In the genomic region with DNA sequence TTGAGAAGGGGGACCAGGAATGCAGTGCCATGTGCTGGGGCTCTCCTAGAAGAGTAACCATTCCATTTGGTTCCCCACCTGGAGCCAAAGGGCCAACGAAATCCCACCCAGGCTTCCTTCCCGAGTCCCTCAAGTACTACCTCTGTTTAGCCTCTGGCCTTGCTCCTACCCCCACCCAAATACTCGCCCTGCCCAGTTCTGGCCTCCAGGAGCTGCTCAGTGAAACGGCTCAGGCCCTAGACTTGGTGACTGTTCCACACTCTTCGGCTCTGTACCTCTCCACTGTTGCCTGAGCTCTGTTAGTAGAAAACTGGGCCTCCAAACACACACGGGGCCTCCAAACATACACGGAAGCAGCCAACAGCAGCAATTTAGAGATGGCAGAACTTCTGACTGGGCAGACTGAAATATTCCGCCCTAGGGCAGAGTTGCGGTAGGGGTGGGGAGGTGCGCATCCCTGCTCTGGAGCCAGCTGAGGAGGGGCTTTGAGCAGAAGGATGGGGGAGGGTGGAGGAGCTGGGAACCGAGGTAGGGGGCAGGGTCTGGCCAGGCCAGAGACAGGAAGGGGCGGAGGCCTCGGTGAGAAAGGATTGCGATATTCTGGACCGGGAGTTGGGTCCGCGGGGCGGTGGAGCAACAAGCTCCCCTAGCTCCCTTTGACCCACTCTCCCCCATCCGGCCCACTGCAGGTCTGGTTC, we compare ENCODE assay signal across 12 cellular contexts. TPM values are rescaled to one million over a fixed set of nuclear protein-coding genes. Genes with fewer than 3 reads are reported as not detected.
DNase-seq lines count a peak whose midpoint lies in the region; ATAC-seq, FAIRE-seq and TF ChIP-seq lines count a peak whose summit lies in the region.
"Had no signal": no experiment of that assay in that cellular context is flagged by ENCODE, and none has a peak within 500 bp of the region (broad histone marks: within the 10 kb centered on the region; RNA-seq: fewer than 3 reads in every experiment).

No MANE protein-coding gene starts in this region.

- TF ChIP-seq POLR2A in GM12878 (IDR thresholded peaks at IDR 0.05; ENCODE audit: low read depth, low read length), result no peak

- peaks cover 59 to 84% (median 73%) of the 10 kb centered on the region in 3 donors for H3K4me1 Mint-ChIP-seq in naive B cell

- H3K4me3 ChIP-seq in GM12878, result peak overlapping the region; percentile 37; the same call in 1 of the 2 replicates

- H3K36me3 ChIP-seq in GM12878 (ENCODE audit: control insufficient read depth in 2 of 2, insufficient read depth in 2 of 2, low read length in 1 of 2), result no peaks in the 10 kb centered on the region; a peak in 1 of 4 replicates

- peaks cover 75 to 92% (median 79%) of the 10 kb centered on the region in 3 donors for H3K27me3 Mint-ChIP-seq in naive B cell

- H3K9me3 Mint-ChIP-seq in naive B cell, result peaks cover 0 to 28% (median 14%) of the 10 kb centered on the region in 7 donors

- peaks cover 9 to 21% of the 10 kb centered on the region in 2 donors for H3K36me3 Mint-ChIP-seq in naive B cell

- H3K27ac ChIP-seq in GM12878 (ENCODE audit: control insufficient read depth, insufficient read depth), result no peak overlapping the region

- POLR2A ChIA-PET in GM12878 (lab: Charles Lee), result no interaction called here

- no peak for TF ChIP-seq EP300 in GM12878 (IDR thresholded peaks at IDR 0.05; ENCODE audit: borderline replicate concordance in 1 of 2, control insufficient read depth in 1 of 2, low read depth in 2 of 2, low read length in 2 of 2)

- H3K4me1 ChIP-seq in GM12878 (ENCODE audit: control insufficient read depth, insufficient read depth, low read length), result peaks cover 9% of the 10 kb centered on the region; the same call in 1 of the 2 replicates

- no peaks in the 10 kb centered on the region; the same call in 1 of the 3 replicates for H3K9me3 ChIP-seq in GM12878 (replicated peaks; ENCODE audit: control insufficient read depth, insufficient read depth, low read length)

- ATAC-seq in GM12878 (no peak), naive B cell (ENCODE audit: low read depth in 2 of 2) (no peak), GM21717 (IDR thresholded peaks at IDR 0.05; ENCODE audit: unreplicated experiment) (no peak), HG03432 (IDR thresholded peaks at IDR 0.05; ENCODE audit: unreplicated experiment) (no peak)

- 42% methylated on average over 17 of the region's 19 CpGs for WGBS in GM12878 (ENCODE audit: insufficient coverage, insufficient replicate concordance, low lambda C conversion rate, missing lambda C conversion rate)

- peak overlapping the region in 1 of 6 donors; percentile 82 for H3K27ac Mint-ChIP-seq in naive B cell
- H3K27ac Mint-ChIP-seq: HFFc6 had no signal

- no peak overlapping the region for H3K9ac ChIP-seq in GM12878 (ENCODE audit: control insufficient read depth, insufficient read depth, low read length)

- BruUV-seq in GM12878 (replicated peaks; lab: Mats Ljungman, UMichigan), result no TSS peak

- H3K27me3 ChIP-seq in GM12878 (replicated peaks in 1 of 2; ENCODE audit: control insufficient read depth in 2 of 2, insufficient read depth in 2 of 2, low read length in 1 of 2), result peaks cover 5 to 21% of the 10 kb centered on the region in 2 experiments

- in situ Hi-C loops in GM12878 (cut with MboI), result no loop called here

- TF ChIP-seq RAD21 in GM12878 (IDR thresholded peaks at IDR 0.05; ENCODE audit: insufficient read depth, low read depth, low read length), result no peak

- H3K79me2 ChIP-seq in GM12878 (ENCODE audit: control insufficient read depth, insufficient read depth, low read length), result no peaks in the 10 kb centered on the region

- H2AFZ ChIP-seq in GM12878 (ENCODE audit: control insufficient read depth, low read depth, low read length), result no peak overlapping the region; the same call in 1 of the 2 replicates

- no peak for FAIRE-seq in GM12878 (lab: Jason Lieb, UNC)
- FAIRE-seq: keratinocyte had no signal

- peak overlapping the region; percentile 51 to 88 (median 81) for H3K4me3 Mint-ChIP-seq in naive B cell

- CTCF ChIA-PET in GM12878 (lab: Yijun Ruan, JAX), result interaction anchor here (1.0 to 2.9 kb wide), 4 partner anchors 37 to 633 kb away, joined by 3 to 7 read pairs (median 3); no protein-coding TSS in a partner anchor

- SMC1A ChIA-PET in GM12878 (lab: Charles Lee; ENCODE audit: uncharacterized antibody, unreplicated experiment), result interaction anchor here (0.6 to 0.9 kb wide), 2 partner anchors 133 to 583 kb away, joined by 3 read pairs; no protein-coding TSS in a partner anchor

- DNase-seq in AG08396 (ENCODE audit: low spot score) (peak; percentile 11), GM20000 (ENCODE audit: low spot score) (peak; percentile 24), GM12878 (ENCODE audit: low read depth, low spot score) (no peak), naive B cell (no peak), germinal center (ENCODE audit: low spot score) (no peak), NCI-H2196 (lab: John Stamatoyannopoulos, UW; ENCODE audit: unreplicated experiment) (no peak)
- DNase-seq: HFFc6, SIG-M5 had no signal

- no peaks in the 10 kb centered on the region for H4K20me1 ChIP-seq in GM12878 (ENCODE audit: control insufficient read depth, insufficient read depth)

- TF ChIP-seq CTCF in GM20000 (IDR thresholded peaks at IDR 0.05; ENCODE audit: extremely low read depth, missing control alignments), result no peak
- no peak for TF ChIP-seq CTCF in GM12878 (IDR thresholded peaks at IDR 0.05 in 2 of 3, conservative IDR thresholded peaks at IDR 0.05 in 1 of 3; ENCODE audit: control insufficient read depth in 2 of 3, extremely low read depth in 1 of 3, insufficient read depth in 1 of 3, low read depth in 3 of 3, low read length in 3 of 3)

- intact Hi-C loops in GM12878 (cut with micrococcal nuclease; ENCODE audit: unreplicated experiment), result loop anchor here (10.0 kb wide), 2 partner anchors 270 to 600 kb away; no protein-coding TSS in a partner anchor

- RAD21 ChIA-PET in GM12878 (lab: Charles Lee; ENCODE audit: unreplicated experiment), result no interaction called here

- H3K4me2 ChIP-seq in GM12878 (ENCODE audit: control insufficient read depth, insufficient read depth), result no peak overlapping the region; the same call in 1 of the 2 replicates

TF ChIP-seq in GM12878, 131 proteins besides CTCF, POLR2A, EP300 and RAD21:
- TF ChIP-seq NR2C2 (IDR thresholded peaks at IDR 0.05; ENCODE audit: borderline replicate concordance, control insufficient read depth, insufficient read length, low read depth), result no peak
- TF ChIP-seq, protein P1, sequence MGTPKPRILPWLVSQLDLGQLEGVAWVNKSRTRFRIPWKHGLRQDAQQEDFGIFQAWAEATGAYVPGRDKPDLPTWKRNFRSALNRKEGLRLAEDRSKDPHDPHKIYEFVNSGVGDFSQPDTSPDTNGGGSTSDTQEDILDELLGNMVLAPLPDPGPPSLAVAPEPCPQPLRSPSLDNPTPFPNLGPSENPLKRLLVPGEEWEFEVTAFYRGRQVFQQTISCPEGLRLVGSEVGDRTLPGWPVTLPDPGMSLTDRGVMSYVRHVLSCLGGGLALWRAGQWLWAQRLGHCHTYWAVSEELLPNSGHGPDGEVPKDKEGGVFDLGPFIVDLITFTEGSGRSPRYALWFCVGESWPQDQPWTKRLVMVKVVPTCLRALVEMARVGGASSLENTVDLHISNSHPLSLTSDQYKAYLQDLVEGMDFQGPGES (IDR thresholded peaks at IDR 0.05), result no peak
- no peak for TF ChIP-seq ZNF207 (IDR thresholded peaks at IDR 0.05; ENCODE audit: borderline replicate concordance)
- no peak for TF ChIP-seq MEF2A (IDR thresholded peaks at IDR 0.05; ENCODE audit: insufficient read depth, low read depth, low read length)
- no peak for TF ChIP-seq SREBF1 (IDR thresholded peaks at IDR 0.05; ENCODE audit: low read length)
- no peak for TF ChIP-seq ZNF24 (IDR thresholded peaks at IDR 0.05)
- no peak for TF ChIP-seq ZNF274 (IDR thresholded peaks at IDR 0.05; ENCODE audit: insufficient read depth, insufficient read length)
- TF ChIP-seq ZZZ3 (IDR thresholded peaks at IDR 0.05; ENCODE audit: control insufficient read depth, insufficient read length, low read depth), result no peak

RNA-seq across cellular contexts. Expression of a gene that starts 4.3 kb away (rescaled TPM):
- 4.4 and 11.1 TPM in 2 replicates for total RNA-seq in GM12878 (2013; cell fraction: nucleolus; rRNA removed)
- 0.49 TPM in 1 of 2 replicates, not detected in the other for total RNA-seq in GM12878 (2014; rRNA removed)
- total RNA-seq in GM12878 (2014; rRNA removed; fragmentation: Illumina TruSeq; extraction: Trizol), result 0.04 TPM in 1 of 2 replicates, not detected in the other
- total RNA-seq in GM12878 (2021), result 0.35 and 0.67 TPM in 2 replicates
- polyA plus RNA-seq in GM12878 (2011; ENCODE audit: low read depth), result not detected
- 0.26 TPM in 1 of 2 replicates, not detected in the other for polyA plus RNA-seq in GM12878 (2011; rRNA removed)
- polyA plus RNA-seq in GM12878 (2011; cell fraction: cytosol; rRNA removed), result 0.12 and 0.28 TPM in 2 replicates
- polyA plus RNA-seq in GM12878 (2011; cell fraction: nucleus; rRNA removed), result 2.3 and 3.1 TPM in 2 replicates
- polyA plus RNA-seq in GM12878 (2012), result 0.12 and 0.28 TPM in 2 replicates
- polyA plus RNA-seq in GM12878 (2014; fragmentation: Illumina TruSeq; extraction: Trizol), result 0.06 TPM in 1 of 2 replicates, not detected in the other
- polyA plus RNA-seq in GM12878 (2014; fragmentation: Nextera tagmentation; extraction: Ambion mirVana), result under 1 TPM in 1 of 2 experiments, not detected in 1; 0.04 TPM
- 0.09 and 0.33 TPM in 2 replicates for polyA plus RNA-seq in GM12878 (2014; rRNA removed)
- under 1 TPM; 0.20 to 0.35 TPM for polyA plus RNA-seq in GM12878 (2016; fragmentation: Nextera tagmentation; extraction: Ambion mirVana)
- polyA minus RNA-seq in GM12878 (2011; rRNA and poly(A)+ RNA removed), result 0.37 and 1.6 TPM in 2 replicates
- 0.40 and 1.2 TPM in 2 replicates for polyA minus RNA-seq in GM12878 (2011; cell fraction: cytosol; rRNA and poly(A)+ RNA removed)
- 6.9 and 10.2 TPM in 2 replicates for polyA minus RNA-seq in GM12878 (2011; cell fraction: nucleus; rRNA and poly(A)+ RNA removed)
- not detected for polyA plus RNA-seq in naive B cell (ENCODE audit: low read depth in 6 of 6)
- total RNA-seq: sciatic nerve had no signal

Comparison
In these comparisons a context has a peak if more than half of its experiments do, and no peak if none do; other contexts are left out.
1. DNase-seq: peak in AG08396 (single experiment) and GM20000 (single experiment); none in GM12878 (single experiment), naive B cell (single experiment), germinal center (single experiment) and NCI-H2196 (single experiment).